19 cellular contexts compared by ENCODE assay signal in genomic region chr17:3542410-3543088, GRCh38.
"Had no signal": no experiment of that assay in that cellular context is flagged by ENCODE, and none has a peak within 500 bp of the region (broad histone marks: within the 10 kb centered on the region; RNA-seq: fewer than 3 reads in every experiment).

No MANE protein-coding gene starts in this region.

- FAIRE-seq: urothelium cell line had no signal

- H3K36me3 Mint-ChIP-seq: naive thymus-derived CD8-positive, alpha-beta T cell had no signal

- H3K36me3 ChIP-seq: esophagus squamous epithelium, gastroesophageal sphincter, right atrium auricular region, sigmoid colon, thoracic aorta had no signal

- H3K9me3 ChIP-seq: esophagus squamous epithelium, gastroesophageal sphincter, right atrium auricular region, sigmoid colon, thoracic aorta had no signal

- H3K27ac ChIP-seq: epithelial cell of prostate, esophagus squamous epithelium, gastroesophageal sphincter, right atrium auricular region, sigmoid colon, skin epidermis, thoracic aorta had no signal

- ATAC-seq: effector memory CD8-positive, alpha-beta T cell; gastroesophageal sphincter; left colon; naive thymus-derived CD8-positive, alpha-beta T cell had no signal

- H3K4me3 ChIP-seq: esophagus squamous epithelium, gastroesophageal sphincter, right atrium auricular region, sigmoid colon, skin epidermis, thoracic aorta had no signal

- H3K4me3 Mint-ChIP-seq: central memory CD8-positive, alpha-beta T cell; dendritic cell treated with granulocyte-macrophage colony-stimulating factor and Interleukin-4, amounts not matched to agents 40 ng/mL and 50 ng/mL, for 4 days; effector memory CD8-positive, alpha-beta T cell; naive thymus-derived CD8-positive, alpha-beta T cell had no signal

- H3K27me3 ChIP-seq: right atrium auricular region, sigmoid colon had no signal

- H3K4me1 ChIP-seq: esophagus squamous epithelium, gastroesophageal sphincter, right atrium auricular region, sigmoid colon had no signal

- H3K4me1 Mint-ChIP-seq: central memory CD8-positive, alpha-beta T cell had no signal

- H3K9me3 Mint-ChIP-seq: central memory CD8-positive, alpha-beta T cell; dendritic cell treated with granulocyte-macrophage colony-stimulating factor and Interleukin-4, amounts not matched to agents 40 ng/mL and 50 ng/mL, for 4 days; effector memory CD8-positive, alpha-beta T cell; naive thymus-derived CD8-positive, alpha-beta T cell had no signal

- DNase-seq: effector memory CD8-positive, alpha-beta T cell; esophagus squamous epithelium; foreskin fibroblast; glutamatergic neuron; left colon; mesendoderm; naive thymus-derived CD8-positive, alpha-beta T cell; sigmoid colon; stimulated activated CD4-positive, alpha-beta T cell treated with anti-CD3 and anti-CD28 coated beads, Interleukin-2, amount 100 ng/mL, for 48 hours; stimulated activated naive CD4-positive, alpha-beta T cell treated with Interleukin-2 at 50 U/mL for 16 hours; trophoblast cell had no signal

- H3K27ac Mint-ChIP-seq: dendritic cell treated with granulocyte-macrophage colony-stimulating factor and Interleukin-4, amounts not matched to agents 40 ng/mL and 50 ng/mL, for 4 days; effector memory CD8-positive, alpha-beta T cell had no signal
